In genomic region chr10:77163670-77164348, GRCh38 we compare ENCODE assay signal across 9 cellular contexts.
A peak's percentile ranks its signal among the peaks of the same experiment; 100 is the strongest.
DNase-seq lines count a peak whose midpoint lies in the region; ATAC-seq and TF ChIP-seq lines count a peak whose summit lies in the region.
"Had no signal": no experiment of that assay in that cellular context is flagged by ENCODE, and none has a peak within 500 bp of the region (broad histone marks: within the 10 kb centered on the region; RNA-seq: fewer than 3 reads in every experiment).

No MANE protein-coding gene starts in this region.

- peak overlapping the region; percentile 56 to 81 for H4K8ac ChIP-seq in IMR-90 (ENCODE audit: low read depth in 2 of 2, low read length in 2 of 2)

- CTCF ChIA-PET in IMR-90 (lab: Yijun Ruan, JAX): interaction anchor here (1.1 to 1.3 kb wide), 3 partner anchors 478 to 551 kb away, joined by 3 read pairs; no protein-coding TSS in a partner anchor
- CTCF ChIA-PET in mammary epithelial cell (lab: Charles Lee; ENCODE audit: low non-redundant PET): no interaction called here
- CTCF ChIA-PET in T-cell (lab: Charles Lee): interaction anchor here in 1 of 2 donors (0.6 to 2.6 kb wide), 8 partner anchors 9 to 1268 kb away, joined by 3 to 16 read pairs (median 4); no protein-coding TSS in a partner anchor

- H3K36me3 Mint-ChIP-seq in activated T-cell treated with anti-CD3 and anti-CD28 coated beads, Interleukin-2, amount 50 U/mL, for 4 hours (ENCODE audit: insufficient read depth): no peaks in the 10 kb centered on the region
- H3K36me3 Mint-ChIP-seq in T-cell: no peaks in the 10 kb centered on the region

- dilution Hi-C loops in IMR-90 (cut with HindIII; ENCODE audit: low sequenced_read_pairs, unreplicated experiment): no loop called here
- dilution Hi-C loops in mammary epithelial cell (cut with HindIII; ENCODE audit: low sequenced_read_pairs): loop anchor here (25.0 kb wide), 2 partner anchors 348 to 473 kb away; partner anchors contain the start of gene KCNMA1

- H2AFZ ChIP-seq in IMR-90 (replicated peaks; ENCODE audit: low read length, poor library complexity) (peak overlapping the region; percentile 3), mammary epithelial cell (ENCODE audit: low read depth, low read length) (no peak overlapping the region)

- TF ChIP-seq RAD21 in IMR-90 (IDR thresholded peaks at IDR 0.05; ENCODE audit: low read length): no peak

- H3K4me2 ChIP-seq in IMR-90 (ENCODE audit: low read depth, low read length) (no peak overlapping the region; the same call in 1 of the 2 replicates), mammary epithelial cell (ENCODE audit: insufficient read depth, low read depth, low read length) (peak overlapping the region; percentile 59)

- H3K27ac ChIP-seq in IMR-90 (ENCODE audit: insufficient read depth, low read length) (no peak overlapping the region; the same call in 1 of the 2 replicates), mammary epithelial cell (ENCODE audit: insufficient read depth, low read depth, low read length) (peak overlapping the region; percentile 96), mucosa of rectum (ENCODE audit: low read depth in 2 of 2, low read length in 2 of 2) (peak overlapping the region; percentile 64 to 67)

- no peaks in the 10 kb centered on the region for H3K9me3 Mint-ChIP-seq in activated T-cell treated with anti-CD3 and anti-CD28 coated beads, Interleukin-2, amount 50 U/mL, for 4 hours
- no peaks in the 10 kb centered on the region for H3K9me3 Mint-ChIP-seq in T-cell

- intact Hi-C loops in IMR-90 (cut with micrococcal nuclease) (loop anchor here (2.0 kb wide), 2 partner anchors 547 to 593 kb away; no protein-coding TSS in a partner anchor), mammary epithelial cell (cut with micrococcal nuclease) (loop anchor here (1.0 to 10.0 kb wide), 9 partner anchors 31 to 861 kb away; partner anchors contain the start of gene POLR3A)

- H3K4ac ChIP-seq in IMR-90 (ENCODE audit: low read depth, low read length): peak overlapping the region; percentile 82

- POLR2A ChIA-PET in IMR-90 (lab: Charles Lee; ENCODE audit: unreplicated experiment): no interaction called here
- POLR2A ChIA-PET in T-cell (lab: Charles Lee): interaction anchor here in 1 of 2 donors (0.6 kb wide), 1 partner anchor 40 kb away, joined by 4 read pairs; no protein-coding TSS in a partner anchor

- H3K27ac Mint-ChIP-seq in T-cell: no peak overlapping the region

- no peaks in the 10 kb centered on the region for H3K79me2 ChIP-seq in mammary epithelial cell (ENCODE audit: insufficient read depth, low read length)

- no peak for TF ChIP-seq POLR2A in IMR-90 (IDR thresholded peaks at IDR 0.05; ENCODE audit: low read depth, low read length)

- H2BK20ac ChIP-seq in IMR-90 (ENCODE audit: low read depth, low read length): peak overlapping the region; percentile 98

- peak overlapping the region; percentile 83 for H3K14ac ChIP-seq in IMR-90 (replicated peaks; ENCODE audit: low read depth, low read length)

- in situ Hi-C loops in IMR-90 (cut with MboI; ENCODE audit: low sequenced_read_pairs) (no loop called here), mammary epithelial cell (cut with MboI; ENCODE audit: low sequenced_read_pairs in 2 of 2) (loop anchor here in 1 of 2 donors (10.0 kb wide), 2 partner anchors 231 to 331 kb away; no protein-coding TSS in a partner anchor)

- H3K9me3 ChIP-seq in IMR-90 (ENCODE audit: control insufficient read depth, insufficient read depth, low read length) (no peaks in the 10 kb centered on the region), mammary epithelial cell (replicated peaks; ENCODE audit: insufficient read depth, low read length) (no peaks in the 10 kb centered on the region), mucosa of rectum (ENCODE audit: control insufficient read depth in 2 of 2, low read length in 2 of 2) (no peaks in the 10 kb centered on the region)

- peak; percentile 57 for ATAC-seq in IMR-90 (ENCODE audit: low read depth)
- ATAC-seq in activated T-cell treated with anti-CD3 and anti-CD28 coated beads, Interleukin-2, amount 50 U/mL, for 4 hours: no peak
- no peak for ATAC-seq in T-cell (replicated peaks in 1 of 4)

- peaks cover 33% of the 10 kb centered on the region for H3K9me1 ChIP-seq in IMR-90 (ENCODE audit: insufficient read depth, low read length)

- WGBS in IMR-90 (ENCODE audit: extremely low coverage in 2 of 2, insufficient read length in 1 of 2), 2 experiments: 0% methylated on average over 1 of the region's 4 CpGs; no CpG with 5 or more reads in 1 of the 2 experiments
- WGBS in mammary epithelial cell (ENCODE audit: low coverage, missing lambda C conversion rate): 0% methylated on average over 2 of the region's 4 CpGs

- H2AK9ac ChIP-seq in IMR-90 (replicated peaks; ENCODE audit: low read depth, low read length, poor library complexity): peak overlapping the region; percentile 5

- H3K56ac ChIP-seq in IMR-90 (ENCODE audit: extremely low read depth, insufficient read depth, low read length): peak overlapping the region; percentile 72

- peak overlapping the region; percentile 82 for H2AK5ac ChIP-seq in IMR-90 (ENCODE audit: low read depth, low read length)

- H4K20me1 ChIP-seq in IMR-90 (ENCODE audit: insufficient read depth, low read length) (peaks cover 8% of the 10 kb centered on the region; the same call in 1 of the 2 replicates), mammary epithelial cell (ENCODE audit: insufficient read depth, low read length) (no peaks in the 10 kb centered on the region)

- H4K91ac ChIP-seq in IMR-90 (ENCODE audit: insufficient read depth, low read depth, low read length): peak overlapping the region; percentile 92

- no peak overlapping the region for H3K9ac ChIP-seq in IMR-90 (ENCODE audit: low read depth, low read length)
- H3K9ac ChIP-seq in mammary epithelial cell (ENCODE audit: insufficient read depth, low read length): peak overlapping the region; percentile 62
- H3K9ac ChIP-seq in mucosa of rectum (ENCODE audit: low read depth in 1 of 2, low read length in 2 of 2): no peak overlapping the region

- peak overlapping the region; percentile 61 for H2BK15ac ChIP-seq in IMR-90 (ENCODE audit: low read depth, low read length)

- H3K36me3 ChIP-seq in IMR-90 (ENCODE audit: control insufficient read depth, insufficient read depth, low read length) (no peaks in the 10 kb centered on the region), mammary epithelial cell (ENCODE audit: insufficient read depth, low read length) (no peaks in the 10 kb centered on the region), mucosa of rectum (ENCODE audit: control insufficient read depth in 2 of 2, insufficient read depth in 2 of 2, low read length in 2 of 2) (no peaks in the 10 kb centered on the region)

- H2BK5ac ChIP-seq in IMR-90 (ENCODE audit: low read depth, low read length, poor library complexity, severe bottlenecking): peak overlapping the region; percentile 89

- TF ChIP-seq CTCF in IMR-90 (conservative IDR thresholded peaks at IDR 0.05; ENCODE audit: low read depth, low read length) (no peak), mammary epithelial cell (conservative IDR thresholded peaks at IDR 0.05 in 1 of 2, IDR thresholded peaks at IDR 0.05 in 1 of 2; ENCODE audit: extremely low read depth in 1 of 2, insufficient read depth in 1 of 2, low read depth in 1 of 2, low read length in 2 of 2) (no peak)

- peaks cover 4% of the 10 kb centered on the region for H3K4me1 Mint-ChIP-seq in activated T-cell treated with anti-CD3 and anti-CD28 coated beads, Interleukin-2, amount 50 U/mL, for 4 hours (ENCODE audit: low read depth)
- H3K4me1 Mint-ChIP-seq in T-cell: peaks cover 4 to 6% (median 5%) of the 10 kb centered on the region in 3 donors

- H3K4me3 Mint-ChIP-seq in activated T-cell treated with anti-CD3 and anti-CD28 coated beads, Interleukin-2, amount 50 U/mL, for 4 hours: no peak overlapping the region
- H3K4me3 Mint-ChIP-seq in T-cell: no peak overlapping the region

- peak overlapping the region; percentile 30; the same call in 1 of the 2 replicates for H3K18ac ChIP-seq in IMR-90 (ENCODE audit: low read depth, low read length)

- BruUV-seq in IMR-90 (replicated peaks; lab: Mats Ljungman, UMichigan): no TSS peak
- BruUV-seq in mammary epithelial cell (replicated peaks; lab: Mats Ljungman, UMichigan): TSS peak; percentile 59

- peak overlapping the region; percentile 98 for H2BK120ac ChIP-seq in IMR-90 (ENCODE audit: low read depth, low read length)

- peaks cover 24% of the 10 kb centered on the region for H3K27me3 Mint-ChIP-seq in activated T-cell treated with anti-CD3 and anti-CD28 coated beads, Interleukin-2, amount 50 U/mL, for 4 hours (ENCODE audit: low read depth)
- H3K27me3 Mint-ChIP-seq in T-cell: peaks cover 21 to 32% of the 10 kb centered on the region in 2 donors

- peak overlapping the region; percentile 84 for H3K23ac ChIP-seq in IMR-90 (ENCODE audit: low read depth, low read length)

- DNase-seq in AG08395 (ENCODE audit: low spot score): peak; percentile 89
- peak; percentile 99 for DNase-seq in IMR-90
- DNase-seq in mammary epithelial cell: peak; percentile 99
- DNase-seq in NAMALWA (ENCODE audit: low spot score): no peak
- no peak for DNase-seq in activated T-cell treated with anti-CD3 and anti-CD28 coated beads, Interleukin-2, amount 50 U/mL, for 4 hours
- no peak for DNase-seq in NCI-H748 (lab: John Stamatoyannopoulos, UW; ENCODE audit: unreplicated experiment)
- no peak for DNase-seq in T-cell
- DNase-seq: caudate nucleus had no signal

- no peaks in the 10 kb centered on the region for H3K27me3 ChIP-seq in IMR-90 (ENCODE audit: control insufficient read depth, insufficient read depth, low read length)
- no peaks in the 10 kb centered on the region for H3K27me3 ChIP-seq in mammary epithelial cell (ENCODE audit: insufficient read depth, low read length)
- no peaks in the 10 kb centered on the region for H3K27me3 ChIP-seq in mucosa of rectum (ENCODE audit: control insufficient read depth in 2 of 2, insufficient read depth in 2 of 2, low read length in 2 of 2)

- H3K4me1 ChIP-seq in IMR-90 (ENCODE audit: control insufficient read depth, insufficient read depth, low read length) (peaks cover 22% of the 10 kb centered on the region), mammary epithelial cell (ENCODE audit: insufficient read depth, low read length) (peaks cover 53% of the 10 kb centered on the region), mucosa of rectum (ENCODE audit: control insufficient read depth in 2 of 2, insufficient read depth in 2 of 2, low read length in 2 of 2) (peaks cover 30 to 67% of the 10 kb centered on the region in 2 donors)

- peak overlapping the region; percentile 31; the same call in 1 of the 2 replicates for H4K5ac ChIP-seq in IMR-90 (ENCODE audit: low read depth, low read length)

- H3K4me3 ChIP-seq in IMR-90 (ENCODE audit: insufficient read depth, low read depth, low read length) (no peak overlapping the region), mammary epithelial cell (replicated peaks in 1 of 3; ENCODE audit: insufficient read depth in 1 of 3, low read depth in 2 of 3, low read length in 3 of 3) (no peak overlapping the region), mucosa of rectum (ENCODE audit: low read length in 2 of 2) (no peak overlapping the region)

- peaks cover 0 to 14% of the 10 kb centered on the region in 2 experiments; a peak in 2 of 4 replicates for H3K79me1 ChIP-seq in IMR-90 (ENCODE audit: low read depth in 1 of 2, low read length in 2 of 2)

TF ChIP-seq in IMR-90, 13 proteins besides CTCF, POLR2A, EP300 and RAD21 (continues in another document):
- no peak for TF ChIP-seq SMC3 (IDR thresholded peaks at IDR 0.05; ENCODE audit: low read depth, low read length)
- TF ChIP-seq NFE2L2 (IDR thresholded peaks at IDR 0.05; ENCODE audit: low read depth, low read length): peak; percentile 82

Comparison
In these comparisons a context has a peak if more than half of its experiments do, and no peak if none do; other contexts are left out.
1. DNase-seq: peak in AG08395 (single experiment), IMR-90 (single experiment) and mammary epithelial cell (single experiment); none in NAMALWA (single experiment), activated T-cell treated with anti-CD3 and anti-CD28 coated beads, Interleukin-2, amount 50 U/mL, for 4 hours (single experiment), NCI-H748 (single experiment) and T-cell (0 of 34).